Comparison of ENCODE assay signal across 2 cellular contexts in genomic region chr1:27154991-27155781, GRCh38.
A peak's percentile ranks its signal among the peaks of the same experiment; 100 is the strongest.
TF ChIP-seq lines count a peak whose summit lies in the region.

Gene SLC9A1, minus strand, starts transcription at chr1:27155125. Its CDS starts 791 bp downstream, at chr1:27154334.

TF ChIP-seq in HCT116, 20 proteins besides CTCF, POLR2A, EP300 and RAD21 (continued from another document):
- peak; percentile 84 for TF ChIP-seq ZBTB33 (IDR thresholded peaks at IDR 0.05; ENCODE audit: extremely low read depth, insufficient replicate concordance, low read length)
- peak; percentile 96 for TF ChIP-seq CEBPB (IDR thresholded peaks at IDR 0.05; ENCODE audit: low read depth)
- peak; percentile 90; the same call in 1 of the 2 replicates for TF ChIP-seq ATF3 (IDR thresholded peaks at IDR 0.05)
- TF ChIP-seq ELF1 (IDR thresholded peaks at IDR 0.05; ENCODE audit: borderline replicate concordance, low read depth): no peak; the same call in 1 of the 2 replicates
- no peak for TF ChIP-seq ZNF274 (IDR thresholded peaks at IDR 0.05; ENCODE audit: low read depth, low read length)
- peak; percentile 86 for TF ChIP-seq SP1 (IDR thresholded peaks at IDR 0.05; ENCODE audit: low read depth)
- peak; percentile 61 for TF ChIP-seq TCF7L2 (IDR thresholded peaks at IDR 0.05; ENCODE audit: borderline replicate concordance, extremely low read depth, insufficient read depth, insufficient read length)
- TF ChIP-seq EGR1 (IDR thresholded peaks at IDR 0.05; ENCODE audit: low read depth): 0 out of 2 replicates have a peak, but pooled peaks have one; percentile 54
- peak; percentile 22; the same call in 1 of the 2 replicates for TF ChIP-seq SRF (IDR thresholded peaks at IDR 0.05; ENCODE audit: low read depth)
- no peak for TF ChIP-seq REST (IDR thresholded peaks at IDR 0.05; ENCODE audit: low read depth)
- TF ChIP-seq ZFX (IDR thresholded peaks at IDR 0.05): peak; percentile 73; the same call in 1 of the 2 replicates
- peak; percentile 55; the same call in 1 of the 2 replicates for TF ChIP-seq FOSL1 (IDR thresholded peaks at IDR 0.05; ENCODE audit: low read depth)
- TF ChIP-seq MAX (IDR thresholded peaks at IDR 0.05): peak; percentile 56; the same call in 1 of the 2 replicates
- TF ChIP-seq EZH2 (IDR thresholded peaks at IDR 0.05): no peak
- TF ChIP-seq EZH2phosphoT487 (IDR thresholded peaks at IDR 0.05; ENCODE audit: borderline replicate concordance): no peak
- peak; percentile 83 for TF ChIP-seq YY1 (IDR thresholded peaks at IDR 0.05; ENCODE audit: extremely low read depth, insufficient replicate concordance, low read depth, low read length)
- TF ChIP-seq POLR2AphosphoS5 (IDR thresholded peaks at IDR 0.05; ENCODE audit: low read depth, low read length): peak; percentile 100
- peak; percentile 98 for TF ChIP-seq SIN3A (IDR thresholded peaks at IDR 0.05; ENCODE audit: low read depth)

TF ChIP-seq in SK-N-SH, 30 proteins besides CTCF, POLR2A, EP300 and RAD21 (continued from another document):
- peak; percentile 85 for TF ChIP-seq REST (IDR thresholded peaks at IDR 0.05; ENCODE audit: low read depth, low read length)
- peak; percentile 67 for TF ChIP-seq PBX3 (IDR thresholded peaks at IDR 0.05)
- no peak for TF ChIP-seq EZH2phosphoT487 (IDR thresholded peaks at IDR 0.05; ENCODE audit: borderline replicate concordance, low read depth)
- peak; percentile 49; the same call in 1 of the 2 replicates for TF ChIP-seq MAX (IDR thresholded peaks at IDR 0.05; ENCODE audit: low read depth)
- no peak for TF ChIP-seq MEF2A (IDR thresholded peaks at IDR 0.05; ENCODE audit: borderline replicate concordance, low read depth)
- TF ChIP-seq SMC3 (IDR thresholded peaks at IDR 0.05; ENCODE audit: low read depth, low read length): peak; percentile 43; the same call in 1 of the 2 replicates
- TF ChIP-seq GATA2 (CRISPR knock-in tag; IDR thresholded peaks at IDR 0.05): no peak
- TF ChIP-seq JUND (IDR thresholded peaks at IDR 0.05): peak; percentile 48; the same call in 1 of the 2 replicates
- peak; percentile 43; the same call in 1 of the 2 replicates for TF ChIP-seq YY1 (IDR thresholded peaks at IDR 0.05; ENCODE audit: low read depth)
- peak; percentile 100 for TF ChIP-seq TAF1 (IDR thresholded peaks at IDR 0.05; ENCODE audit: borderline replicate concordance, low read depth, low read length)
- TF ChIP-seq NRF1 (IDR thresholded peaks at IDR 0.05; ENCODE audit: low read depth, low read length): no peak
- TF ChIP-seq NFIC (IDR thresholded peaks at IDR 0.05; ENCODE audit: borderline replicate concordance): peak; percentile 48; the same call in 1 of the 2 replicates
- peak; percentile 76 for TF ChIP-seq CHD2 (IDR thresholded peaks at IDR 0.05; ENCODE audit: low read length, partially characterized antibody)
- peak; percentile 96; the same call in 1 of the 2 replicates for TF ChIP-seq SIN3A (IDR thresholded peaks at IDR 0.05; ENCODE audit: borderline replicate concordance, low read depth, low read length)
- TF ChIP-seq GABPA (IDR thresholded peaks at IDR 0.05; ENCODE audit: low read depth): peak; percentile 47
- 0 out of 2 replicates have a peak, but pooled peaks have one; percentile 18 for TF ChIP-seq ZBTB33 (IDR thresholded peaks at IDR 0.05; ENCODE audit: borderline replicate concordance, low read depth)
- TF ChIP-seq FOXJ3 (CRISPR knock-in tag; IDR thresholded peaks at IDR 0.05): no peak; the same call in 1 of the 2 replicates
- no peak; the same call in 1 of the 2 replicates for TF ChIP-seq RXRA (IDR thresholded peaks at IDR 0.05; ENCODE audit: borderline replicate concordance, low read depth)
- peak; percentile 67; the same call in 1 of the 2 replicates for TF ChIP-seq RFX5 (IDR thresholded peaks at IDR 0.05; ENCODE audit: low read length)
- TF ChIP-seq USF2 (IDR thresholded peaks at IDR 0.05; ENCODE audit: borderline replicate concordance, low read depth, low read length): no peak
- TF ChIP-seq MXI1 (IDR thresholded peaks at IDR 0.05; ENCODE audit: low read depth, low read length): no peak
- TF ChIP-seq RCOR1 (IDR thresholded peaks at IDR 0.05; ENCODE audit: low read length): peak; percentile 49; the same call in 1 of the 2 replicates
- TF ChIP-seq POLR2AphosphoS5 (IDR thresholded peaks at IDR 0.05; ENCODE audit: low read depth, low read length): peak; percentile 100
- TF ChIP-seq USF1 (IDR thresholded peaks at IDR 0.05; ENCODE audit: borderline replicate concordance, low read depth): peak; percentile 30; the same call in 1 of the 2 replicates
